In the genomic region with DNA sequence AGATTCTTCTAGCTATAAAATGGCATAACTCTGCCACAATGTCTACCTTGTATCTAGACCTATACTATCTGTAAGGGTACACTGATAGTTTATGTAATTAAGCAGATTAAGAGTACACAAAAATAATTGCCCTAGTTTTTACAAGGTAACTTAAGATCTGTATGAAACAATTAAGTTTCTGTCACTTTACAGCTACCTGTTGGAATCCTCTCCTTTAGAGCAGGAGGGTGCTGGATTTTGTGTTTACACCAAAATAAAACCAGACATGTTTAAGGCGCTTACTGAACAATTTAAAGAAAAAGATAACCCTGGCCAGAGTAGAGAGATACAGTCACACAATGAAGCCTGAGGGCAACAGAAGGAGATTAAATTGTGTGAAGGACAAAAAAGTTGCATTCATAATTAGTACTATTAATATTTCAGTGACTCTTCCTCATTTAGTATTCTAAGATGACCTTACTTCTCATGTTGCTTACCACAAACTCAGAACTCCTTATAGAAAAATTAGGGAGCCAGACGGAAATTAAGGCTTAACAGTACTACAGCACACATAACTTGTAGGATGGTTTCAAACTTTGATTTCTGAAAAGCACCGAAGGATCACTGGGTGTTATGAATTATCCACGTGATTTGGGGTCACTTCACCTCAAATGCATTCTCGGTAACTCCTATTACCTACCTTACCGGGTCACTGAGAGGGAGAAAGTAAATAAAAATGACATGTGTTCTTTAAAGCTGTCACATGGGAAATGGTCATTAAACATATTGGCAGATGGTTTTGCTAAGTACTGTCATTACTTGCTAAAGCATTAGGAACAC, we compare ENCODE assay signal across 8 cellular contexts. TPM values are rescaled to one million over a fixed set of nuclear protein-coding genes. Genes with fewer than 3 reads are reported as not detected.
A peak's percentile ranks its signal among the peaks of the same experiment; 100 is the strongest.
DNase-seq lines count a peak whose midpoint lies in the region; ATAC-seq lines count a peak whose summit lies in the region.

No MANE protein-coding gene starts in this region.

- H3K4me3 ChIP-seq in GM08714 (ENCODE audit: low read length) = peak overlapping the region; percentile 89

- peaks cover 30% of the 10 kb centered on the region for H3K36me3 Mint-ChIP-seq in central memory CD8-positive, alpha-beta T cell (ENCODE audit: insufficient read depth)
- peaks cover 0 to 10% of the 10 kb centered on the region in 2 donors for H3K36me3 Mint-ChIP-seq in naive B cell

- in situ Hi-C loops in KBM-7 (cut with MboI; ENCODE audit: low pct_unique_long_range_greater_than_20kb, low sequenced_read_pairs) = no loop called here

- peak overlapping the region; percentile 88 for H3K4me3 Mint-ChIP-seq in central memory CD8-positive, alpha-beta T cell
- H3K4me3 Mint-ChIP-seq in naive B cell = peak overlapping the region; percentile 95 to 100 (median 97)

- no peaks in the 10 kb centered on the region for H3K9me3 Mint-ChIP-seq in central memory CD8-positive, alpha-beta T cell
- H3K9me3 Mint-ChIP-seq in naive B cell = no peaks in the 10 kb centered on the region

- peak overlapping the region; percentile 98 for H3K27ac Mint-ChIP-seq in central memory CD8-positive, alpha-beta T cell (ENCODE audit: low read depth)
- peak overlapping the region; percentile 86 to 99 (median 98) for H3K27ac Mint-ChIP-seq in naive B cell

- H3K4me1 Mint-ChIP-seq in central memory CD8-positive, alpha-beta T cell = peaks cover 44% of the 10 kb centered on the region
- H3K4me1 Mint-ChIP-seq in naive B cell = peaks cover 25 to 62% (median 51%) of the 10 kb centered on the region in 3 donors

- no peaks in the 10 kb centered on the region for H3K27me3 Mint-ChIP-seq in central memory CD8-positive, alpha-beta T cell
- no peaks in the 10 kb centered on the region for H3K27me3 Mint-ChIP-seq in naive B cell

- ATAC-seq in GM21576 (IDR thresholded peaks at IDR 0.05; ENCODE audit: unreplicated experiment) (peak; percentile 38), naive B cell (ENCODE audit: low read depth in 2 of 2) (peak; percentile 3 to 8)
- peak; percentile 4 for ATAC-seq in central memory CD8-positive, alpha-beta T cell (replicated peaks; ENCODE audit: extremely low read depth, poor library complexity, severe bottlenecking)

- peak; percentile 16 for DNase-seq in KBM-7
- no peak for DNase-seq in central memory CD8-positive, alpha-beta T cell (ENCODE audit: low spot score in 2 of 2)
- no peak for DNase-seq in naive B cell
- DNase-seq in RPMI8226 = no peak
- no peak for DNase-seq in COLO668 (lab: John Stamatoyannopoulos, UW; ENCODE audit: unreplicated experiment)
- DNase-seq in islet precursor cell = no peak

RNA-seq across cellular contexts. Expression of a gene that starts 1.0 kb away (rescaled TPM):
- 100 to 1,000 TPM; 143 to 226 (median 172) TPM for polyA plus RNA-seq in naive B cell (ENCODE audit: low read depth in 6 of 6)
